In the genomic region with DNA sequence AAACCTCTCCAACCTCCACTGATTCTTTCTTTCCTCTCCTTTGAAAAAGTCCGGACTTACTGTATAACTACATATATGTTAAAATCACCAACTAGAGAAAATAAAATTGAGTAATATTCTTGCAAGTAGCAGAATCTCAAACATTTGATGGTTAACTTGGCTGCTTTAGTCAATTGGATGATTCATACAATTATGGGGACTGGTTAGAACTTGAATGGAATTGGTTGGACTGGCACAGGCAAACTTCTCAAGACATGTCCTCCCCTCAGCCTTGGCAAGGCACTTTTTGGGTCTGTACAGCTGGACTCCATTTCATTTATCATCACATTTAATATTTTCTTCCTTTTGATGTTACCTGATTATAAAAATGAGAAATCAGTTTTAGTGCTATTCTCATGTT, we compare ENCODE assay signal across 16 cellular contexts. TPM values are rescaled to one million over a fixed set of nuclear protein-coding genes. Genes with fewer than 3 reads are reported as not detected.
"Had no signal": no experiment of that assay in that cellular context is flagged by ENCODE, and none has a peak within 500 bp of the region (broad histone marks: within the 10 kb centered on the region; RNA-seq: fewer than 3 reads in every experiment).

No MANE protein-coding gene starts in this region.

- H3K9me3 ChIP-seq: psoas muscle had no signal

- H3K4me1 Mint-ChIP-seq: immature natural killer cell had no signal

- H3K9me3 Mint-ChIP-seq: activated naive CD8-positive, alpha-beta T cell treated with anti-CD3 and anti-CD28 coated beads for 36 hours; activated T-cell treated with anti-CD3 and anti-CD28 coated beads, Interleukin-2, amount 50 U/mL, for 4 hours had no signal

- H3K36me3 Mint-ChIP-seq: activated naive CD8-positive, alpha-beta T cell treated with anti-CD3 and anti-CD28 coated beads for 36 hours; immature natural killer cell; natural killer cell had no signal

- ATAC-seq: activated CD4-positive, CD25-positive, alpha-beta regulatory T cell treated with anti-CD3 and anti-CD28 coated beads, Interleukin-2, amount 50 U/mL, for 24 hours; activated T-cell treated with anti-CD3 and anti-CD28 coated beads, Interleukin-2, amount 50 U/mL, for 4 hours; left lobe of liver; natural killer cell; psoas muscle; sciatic nerve; T-helper 17 cell had no signal

- H3K4me3 ChIP-seq: psoas muscle, SK-N-MC had no signal

- H3K4me3 Mint-ChIP-seq: activated naive CD8-positive, alpha-beta T cell treated with anti-CD3 and anti-CD28 coated beads for 36 hours; activated T-cell treated with anti-CD3 and anti-CD28 coated beads, Interleukin-2, amount 50 U/mL, for 4 hours; immature natural killer cell; natural killer cell; T-helper 17 cell had no signal

- H3K27ac ChIP-seq: psoas muscle, SK-N-MC had no signal

- DNase-seq: activated CD4-positive, alpha-beta T cell treated with anti-CD3 and anti-CD28 coated beads, Interleukin-2, amount 50 U/mL, for 48 hours; activated gamma-delta T cell; activated naive CD8-positive, alpha-beta T cell treated with anti-CD3 and anti-CD28 coated beads for 36 hours; activated T-cell treated with anti-CD3 and anti-CD28 coated beads, Interleukin-2, amount 50 U/mL, for 4 hours; glutamatergic neuron; immature natural killer cell; natural killer cell; occipital lobe; psoas muscle; stimulated activated CD4-positive, alpha-beta T cell treated with anti-CD3 and anti-CD28 coated beads, Interleukin-12 subunit alpha, Interleukin-12 subunit beta, amount 100 ng/mL, for 4 hours; stimulated activated naive CD4-positive, alpha-beta T cell treated with Interleukin-2 at 50 U/mL for 16 hours; T-helper 17 cell had no signal

- H3K27ac Mint-ChIP-seq: activated naive CD8-positive, alpha-beta T cell treated with anti-CD3 and anti-CD28 coated beads for 36 hours; immature natural killer cell; natural killer cell; T-helper 17 cell had no signal

RNA-seq across cellular contexts. Expression of a gene that starts 6.5 kb away (rescaled TPM):
- total RNA-seq: activated naive CD8-positive, alpha-beta T cell treated with anti-CD3 and anti-CD28 coated beads for 36 hours had no signal
